ENCODE assay signal across 1 cellular context in the genomic region with DNA sequence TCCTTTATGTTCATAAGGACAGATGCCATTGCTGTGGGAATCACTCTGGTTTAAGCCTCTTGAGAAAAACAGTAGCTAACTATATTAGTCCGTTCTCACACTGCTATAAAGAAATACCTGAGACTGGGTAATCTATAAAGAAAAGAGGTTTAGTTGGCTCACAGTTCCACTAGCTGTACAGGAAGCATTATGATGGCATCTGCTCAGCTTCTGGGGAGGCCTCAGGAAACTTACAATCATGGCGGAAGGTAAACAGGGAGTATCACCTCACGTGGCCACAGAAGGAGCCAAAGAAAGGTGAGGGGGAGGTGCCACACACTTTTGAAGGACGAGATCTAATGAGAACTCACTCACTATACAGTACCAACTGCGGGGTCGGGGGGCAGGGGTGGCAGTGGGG.
TF ChIP-seq lines count a peak whose summit lies in the region.

No MANE protein-coding gene starts in this region.

TF ChIP-seq in A549, 52 proteins besides CTCF, POLR2A, EP300 and RAD21:
- TF ChIP-seq MAFK (IDR thresholded peaks at IDR 0.05; ENCODE audit: partially characterized antibody) (no peak), KDM5A (IDR thresholded peaks at IDR 0.05) (no peak), RARB (CRISPR knock-in tag; IDR thresholded peaks at IDR 0.05) (no peak), FOXS1 (CRISPR knock-in tag; IDR thresholded peaks at IDR 0.05) (no peak), TFCP2L1 (CRISPR knock-in tag; IDR thresholded peaks at IDR 0.05) (no peak), CHD2 (IDR thresholded peaks at IDR 0.05; ENCODE audit: low read length, partially characterized antibody) (no peak), EHMT2 (IDR thresholded peaks at IDR 0.05; ENCODE audit: low read depth) (no peak), JUNB (IDR thresholded peaks at IDR 0.05) (no peak), NFE2L2 (conservative IDR thresholded peaks at IDR 0.05; ENCODE audit: low read length) (no peak), EHF (CRISPR knock-in tag; IDR thresholded peaks at IDR 0.05) (no peak), REST (IDR thresholded peaks at IDR 0.05) (no peak), FOSB (CRISPR knock-in tag; IDR thresholded peaks at IDR 0.05) (no peak), POLR2AphosphoS2 (conservative IDR thresholded peaks at IDR 0.05; ENCODE audit: low read length) (no peak), HOXB13 (CRISPR knock-in tag; IDR thresholded peaks at IDR 0.05; ENCODE audit: low read depth) (no peak), JUN (IDR thresholded peaks at IDR 0.05) (no peak), BCL3 (IDR thresholded peaks at IDR 0.05) (no peak)
- TF ChIP-seq, protein P1, sequence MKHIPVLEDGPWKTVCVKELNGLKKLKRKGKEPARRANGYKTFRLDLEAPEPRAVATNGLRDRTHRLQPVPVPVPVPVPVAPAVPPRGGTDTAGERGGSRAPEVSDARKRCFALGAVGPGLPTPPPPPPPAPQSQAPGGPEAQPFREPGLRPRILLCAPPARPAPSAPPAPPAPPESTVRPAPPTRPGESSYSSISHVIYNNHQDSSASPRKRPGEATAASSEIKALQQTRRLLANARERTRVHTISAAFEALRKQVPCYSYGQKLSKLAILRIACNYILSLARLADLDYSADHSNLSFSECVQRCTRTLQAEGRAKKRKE (CRISPR knock-in tag; IDR thresholded peaks at IDR 0.05; ENCODE audit: low read depth) = no peak
